Comparison of ENCODE assay signal across 1 cellular context in the genomic region with DNA sequence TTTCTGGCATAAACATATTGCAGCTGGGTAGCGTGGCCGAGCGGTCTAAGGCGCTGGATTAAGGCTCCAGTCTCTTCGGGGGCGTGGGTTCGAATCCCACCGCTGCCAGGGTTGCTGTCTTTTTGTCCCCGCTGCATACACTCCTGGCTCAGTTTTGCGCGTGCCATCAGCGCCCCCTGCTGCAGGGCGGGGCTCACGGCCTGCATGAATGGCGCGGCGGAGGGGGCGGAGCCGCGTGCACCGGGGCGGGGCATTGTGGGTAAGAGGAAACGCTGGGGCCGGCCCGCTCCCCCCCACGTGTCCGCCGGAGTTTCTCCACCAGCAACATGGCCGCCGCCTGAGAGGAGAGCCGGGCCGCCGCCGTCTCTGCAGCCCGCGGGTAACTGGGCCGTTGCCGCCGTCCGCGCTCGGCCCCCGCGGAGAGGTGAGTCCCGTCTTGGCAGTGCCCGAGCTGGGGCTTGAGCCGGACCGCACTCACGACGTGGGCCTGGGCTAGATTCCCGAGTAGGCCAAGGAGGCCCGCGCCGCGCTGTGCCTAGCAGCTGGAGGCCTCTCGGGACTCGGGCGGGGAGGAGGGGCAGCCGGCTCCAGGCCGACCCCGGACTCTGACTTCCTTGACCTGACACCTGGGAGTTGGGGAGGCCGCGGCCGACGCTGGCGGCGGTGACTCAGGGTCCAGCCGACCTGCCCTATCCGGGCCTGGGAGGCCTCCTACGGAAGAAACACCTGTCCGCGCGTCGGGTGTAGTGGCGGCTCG.
TF ChIP-seq lines count a peak whose summit lies in the region.

TSS of gene POLR3E (plus strand) at position 296 of the 757 bp plus-strand sequence. CDS start 5,560 bp downstream, outside the sequence.

TF ChIP-seq in GM12878, 131 proteins besides CTCF, POLR2A, EP300 and RAD21 (continued from another document and continues in another):
- TF ChIP-seq, protein P1, sequence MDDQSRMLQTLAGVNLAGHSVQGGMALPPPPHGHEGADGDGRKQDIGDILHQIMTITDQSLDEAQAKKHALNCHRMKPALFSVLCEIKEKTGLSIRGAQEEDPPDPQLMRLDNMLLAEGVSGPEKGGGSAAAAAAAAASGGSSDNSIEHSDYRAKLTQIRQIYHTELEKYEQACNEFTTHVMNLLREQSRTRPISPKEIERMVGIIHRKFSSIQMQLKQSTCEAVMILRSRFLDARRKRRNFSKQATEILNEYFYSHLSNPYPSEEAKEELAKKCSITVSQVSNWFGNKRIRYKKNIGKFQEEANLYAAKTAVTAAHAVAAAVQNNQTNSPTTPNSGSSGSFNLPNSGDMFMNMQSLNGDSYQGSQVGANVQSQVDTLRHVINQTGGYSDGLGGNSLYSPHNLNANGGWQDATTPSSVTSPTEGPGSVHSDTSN (IDR thresholded peaks at IDR 0.05; ENCODE audit: insufficient replicate concordance, low read depth, low read length), result peak; percentile 20
- TF ChIP-seq RB1 (IDR thresholded peaks at IDR 0.05; ENCODE audit: borderline replicate concordance), result peak; percentile 96
- TF ChIP-seq JUNB (IDR thresholded peaks at IDR 0.05), result no peak
- peak; percentile 77; the same call in 1 of the 2 replicates for TF ChIP-seq PML (IDR thresholded peaks at IDR 0.05; ENCODE audit: low read length)
- TF ChIP-seq HSF1 (IDR thresholded peaks at IDR 0.05; ENCODE audit: low read depth, low read length), result no peak; the same call in 1 of the 2 replicates
- no peak for TF ChIP-seq NFIC (IDR thresholded peaks at IDR 0.05; ENCODE audit: low read depth, low read length)
- no peak for TF ChIP-seq FOS (IDR thresholded peaks at IDR 0.05; ENCODE audit: borderline replicate concordance, extremely low read depth, insufficient read length)
- TF ChIP-seq STAT1 (conservative IDR thresholded peaks at IDR 0.05), result peak; percentile 98
- TF ChIP-seq SKIL (IDR thresholded peaks at IDR 0.05; ENCODE audit: low read depth, poor library complexity, severe bottlenecking), result peak; percentile 93
- peak; percentile 71 for TF ChIP-seq USF2 (IDR thresholded peaks at IDR 0.05; ENCODE audit: borderline replicate concordance, low read depth, low read length)
- TF ChIP-seq CBFB (IDR thresholded peaks at IDR 0.05; ENCODE audit: low read depth), result peak; percentile 15
- TF ChIP-seq, protein P2, sequence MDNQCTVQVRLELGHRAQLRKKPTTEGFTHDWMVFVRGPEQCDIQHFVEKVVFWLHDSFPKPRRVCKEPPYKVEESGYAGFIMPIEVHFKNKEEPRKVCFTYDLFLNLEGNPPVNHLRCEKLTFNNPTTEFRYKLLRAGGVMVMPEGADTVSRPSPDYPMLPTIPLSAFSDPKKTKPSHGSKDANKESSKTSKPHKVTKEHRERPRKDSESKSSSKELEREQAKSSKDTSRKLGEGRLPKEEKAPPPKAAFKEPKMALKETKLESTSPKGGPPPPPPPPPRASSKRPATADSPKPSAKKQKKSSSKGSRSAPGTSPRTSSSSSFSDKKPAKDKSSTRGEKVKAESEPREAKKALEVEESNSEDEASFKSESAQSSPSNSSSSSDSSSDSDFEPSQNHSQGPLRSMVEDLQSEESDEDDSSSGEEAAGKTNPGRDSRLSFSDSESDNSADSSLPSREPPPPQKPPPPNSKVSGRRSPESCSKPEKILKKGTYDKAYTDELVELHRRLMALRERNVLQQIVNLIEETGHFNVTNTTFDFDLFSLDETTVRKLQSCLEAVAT (IDR thresholded peaks at IDR 0.05), result peak; percentile 70
- peak; percentile 48; the same call in 1 of the 2 replicates for TF ChIP-seq HDGF (IDR thresholded peaks at IDR 0.05)
- peak; percentile 67 for TF ChIP-seq ATF7 (IDR thresholded peaks at IDR 0.05; ENCODE audit: low read depth)
- TF ChIP-seq WRNIP1 (IDR thresholded peaks at IDR 0.05; ENCODE audit: borderline replicate concordance, low read depth, low read length), result no peak
- TF ChIP-seq CHD1 (IDR thresholded peaks at IDR 0.05; ENCODE audit: low read depth, low read length), result peak; percentile 59; the same call in 1 of the 2 replicates
- TF ChIP-seq, protein P3, sequence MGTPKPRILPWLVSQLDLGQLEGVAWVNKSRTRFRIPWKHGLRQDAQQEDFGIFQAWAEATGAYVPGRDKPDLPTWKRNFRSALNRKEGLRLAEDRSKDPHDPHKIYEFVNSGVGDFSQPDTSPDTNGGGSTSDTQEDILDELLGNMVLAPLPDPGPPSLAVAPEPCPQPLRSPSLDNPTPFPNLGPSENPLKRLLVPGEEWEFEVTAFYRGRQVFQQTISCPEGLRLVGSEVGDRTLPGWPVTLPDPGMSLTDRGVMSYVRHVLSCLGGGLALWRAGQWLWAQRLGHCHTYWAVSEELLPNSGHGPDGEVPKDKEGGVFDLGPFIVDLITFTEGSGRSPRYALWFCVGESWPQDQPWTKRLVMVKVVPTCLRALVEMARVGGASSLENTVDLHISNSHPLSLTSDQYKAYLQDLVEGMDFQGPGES (IDR thresholded peaks at IDR 0.05), result peak; percentile 72; the same call in 1 of the 2 replicates
- TF ChIP-seq SPI1 (IDR thresholded peaks at IDR 0.05; ENCODE audit: borderline replicate concordance, insufficient read depth, low read depth, low read length), result peak; percentile 39; the same call in 1 of the 2 replicates
- TF ChIP-seq SUPT20H (IDR thresholded peaks at IDR 0.05; ENCODE audit: borderline replicate concordance, control insufficient read depth, low read depth, low read length), result no peak
- TF ChIP-seq NBN (IDR thresholded peaks at IDR 0.05), result peak; percentile 97
- 0 out of 2 replicates have a peak, but pooled peaks have one; percentile 22 for TF ChIP-seq NR2C1 (IDR thresholded peaks at IDR 0.05)
- TF ChIP-seq, protein P4, sequence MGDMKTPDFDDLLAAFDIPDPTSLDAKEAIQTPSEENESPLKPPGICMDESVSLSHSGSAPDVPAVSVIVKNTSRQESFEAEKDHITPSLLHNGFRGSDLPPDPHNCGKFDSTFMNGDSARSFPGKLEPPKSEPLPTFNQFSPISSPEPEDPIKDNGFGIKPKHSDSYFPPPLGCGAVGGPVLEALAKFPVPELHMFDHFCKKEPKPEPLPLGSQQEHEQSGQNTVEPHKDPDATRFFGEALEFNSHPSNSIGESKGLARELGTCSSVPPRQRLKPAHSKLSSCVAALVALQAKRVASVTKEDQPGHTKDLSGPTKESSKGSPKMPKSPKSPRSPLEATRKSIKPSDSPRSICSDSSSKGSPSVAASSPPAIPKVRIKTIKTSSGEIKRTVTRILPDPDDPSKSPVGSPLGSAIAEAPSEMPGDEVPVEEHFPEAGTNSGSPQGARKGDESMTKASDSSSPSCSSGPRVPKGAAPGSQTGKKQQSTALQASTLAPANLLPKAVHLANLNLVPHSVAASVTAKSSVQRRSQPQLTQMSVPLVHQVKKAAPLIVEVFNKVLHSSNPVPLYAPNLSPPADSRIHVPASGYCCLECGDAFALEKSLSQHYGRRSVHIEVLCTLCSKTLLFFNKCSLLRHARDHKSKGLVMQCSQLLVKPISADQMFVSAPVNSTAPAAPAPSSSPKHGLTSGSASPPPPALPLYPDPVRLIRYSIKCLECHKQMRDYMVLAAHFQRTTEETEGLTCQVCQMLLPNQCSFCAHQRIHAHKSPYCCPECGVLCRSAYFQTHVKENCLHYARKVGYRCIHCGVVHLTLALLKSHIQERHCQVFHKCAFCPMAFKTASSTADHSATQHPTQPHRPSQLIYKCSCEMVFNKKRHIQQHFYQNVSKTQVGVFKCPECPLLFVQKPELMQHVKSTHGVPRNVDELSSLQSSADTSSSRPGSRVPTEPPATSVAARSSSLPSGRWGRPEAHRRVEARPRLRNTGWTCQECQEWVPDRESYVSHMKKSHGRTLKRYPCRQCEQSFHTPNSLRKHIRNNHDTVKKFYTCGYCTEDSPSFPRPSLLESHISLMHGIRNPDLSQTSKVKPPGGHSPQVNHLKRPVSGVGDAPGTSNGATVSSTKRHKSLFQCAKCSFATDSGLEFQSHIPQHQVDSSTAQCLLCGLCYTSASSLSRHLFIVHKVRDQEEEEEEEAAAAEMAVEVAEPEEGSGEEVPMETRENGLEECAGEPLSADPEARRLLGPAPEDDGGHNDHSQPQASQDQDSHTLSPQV (IDR thresholded peaks at IDR 0.05), result peak; percentile 82; the same call in 1 of the 2 replicates
- peak; percentile 10; the same call in 1 of the 2 replicates for TF ChIP-seq CHD2 (IDR thresholded peaks at IDR 0.05; ENCODE audit: borderline replicate concordance, low read depth, low read length)
- TF ChIP-seq DPF2 (IDR thresholded peaks at IDR 0.05), result peak; percentile 84
- TF ChIP-seq BCL3 (IDR thresholded peaks at IDR 0.05; ENCODE audit: borderline replicate concordance, insufficient read depth, low read depth, low read length, poor library complexity, severe bottlenecking), result peak; percentile 33
- peak; percentile 87 for TF ChIP-seq LARP7 (IDR thresholded peaks at IDR 0.05)
- TF ChIP-seq, protein P5, sequence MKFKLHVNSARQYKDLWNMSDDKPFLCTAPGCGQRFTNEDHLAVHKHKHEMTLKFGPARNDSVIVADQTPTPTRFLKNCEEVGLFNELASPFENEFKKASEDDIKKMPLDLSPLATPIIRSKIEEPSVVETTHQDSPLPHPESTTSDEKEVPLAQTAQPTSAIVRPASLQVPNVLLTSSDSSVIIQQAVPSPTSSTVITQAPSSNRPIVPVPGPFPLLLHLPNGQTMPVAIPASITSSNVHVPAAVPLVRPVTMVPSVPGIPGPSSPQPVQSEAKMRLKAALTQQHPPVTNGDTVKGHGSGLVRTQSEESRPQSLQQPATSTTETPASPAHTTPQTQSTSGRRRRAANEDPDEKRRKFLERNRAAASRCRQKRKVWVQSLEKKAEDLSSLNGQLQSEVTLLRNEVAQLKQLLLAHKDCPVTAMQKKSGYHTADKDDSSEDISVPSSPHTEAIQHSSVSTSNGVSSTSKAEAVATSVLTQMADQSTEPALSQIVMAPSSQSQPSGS (IDR thresholded peaks at IDR 0.05; ENCODE audit: low read length), result no peak
- peak; percentile 57 for TF ChIP-seq MEF2B (IDR thresholded peaks at IDR 0.05; ENCODE audit: partially characterized antibody, poor library complexity, severe bottlenecking)
- TF ChIP-seq EGR1 (IDR thresholded peaks at IDR 0.05; ENCODE audit: borderline replicate concordance in 1 of 2, low read depth in 2 of 2, low read length in 2 of 2), result peak in 1 of 2 experiments; percentile 41; a peak in 1 of 3 replicates
- TF ChIP-seq KLF5 (IDR thresholded peaks at IDR 0.05; ENCODE audit: partially characterized antibody), result peak; percentile 94
- TF ChIP-seq POLR2AphosphoS5 (IDR thresholded peaks at IDR 0.05; ENCODE audit: low read length), result peak; percentile 62; the same call in 1 of the 2 replicates
- peak; percentile 98; the same call in 1 of the 2 replicates for TF ChIP-seq SREBF2 (IDR thresholded peaks at IDR 0.05; ENCODE audit: low read length)
- TF ChIP-seq BACH1 (IDR thresholded peaks at IDR 0.05; ENCODE audit: borderline replicate concordance), result peak; percentile 87
- TF ChIP-seq SIX5 (IDR thresholded peaks at IDR 0.05; ENCODE audit: low read depth, low read length, severe bottlenecking), result peak; percentile 22
- peak; percentile 77; the same call in 1 of the 2 replicates for TF ChIP-seq ZNF217 (IDR thresholded peaks at IDR 0.05)
- peak; percentile 68 to 92; a peak in 3 of 4 replicates for TF ChIP-seq BHLHE40 (IDR thresholded peaks at IDR 0.05; ENCODE audit: borderline replicate concordance in 1 of 2, low read depth in 2 of 2, low read length in 1 of 2)
- peak; percentile 65 for TF ChIP-seq CREM (IDR thresholded peaks at IDR 0.05; ENCODE audit: low read depth)
- peak; percentile 97 for TF ChIP-seq ZSCAN29 (IDR thresholded peaks at IDR 0.05)
- 0 out of 2 replicates have a peak, but pooled peaks have one; percentile 47 for TF ChIP-seq FOXM1 (IDR thresholded peaks at IDR 0.05; ENCODE audit: low read depth, low read length)
